In the genomic region with DNA sequence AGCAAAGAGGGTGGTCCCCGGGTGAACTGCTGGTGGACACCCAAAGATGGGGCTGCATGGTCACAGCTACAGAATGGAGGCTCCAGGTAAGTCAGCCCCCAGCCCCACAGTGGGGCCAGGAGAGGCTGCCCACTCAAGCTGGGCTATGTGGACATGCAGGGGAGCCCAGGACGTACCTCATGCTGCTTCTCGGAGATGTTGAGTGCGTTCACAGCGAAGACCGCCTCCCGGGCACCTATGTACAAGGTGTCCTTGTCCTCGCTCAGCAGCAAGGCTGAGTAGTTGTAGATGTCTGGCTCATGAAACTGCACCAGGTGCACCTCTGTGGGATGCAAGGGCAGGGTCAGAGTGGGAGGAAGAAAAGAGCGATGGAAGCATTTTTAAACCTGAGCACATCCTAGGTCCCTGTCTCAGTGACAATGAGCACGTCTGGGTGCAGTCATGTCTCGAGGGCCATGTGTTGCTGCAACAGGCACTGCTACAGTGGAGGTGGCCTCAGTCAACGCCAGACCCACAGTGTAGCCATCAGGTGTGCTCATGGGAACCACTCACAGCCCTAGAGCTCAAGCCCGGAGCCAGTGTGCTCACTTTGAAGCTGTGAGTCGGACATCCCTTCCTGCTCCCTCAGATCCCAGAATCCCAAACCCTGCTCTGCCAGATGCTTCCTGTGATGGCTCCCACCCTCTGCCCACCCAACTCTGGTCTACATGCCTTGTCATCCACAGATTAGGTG, we compare ENCODE assay signal across 24 cellular contexts.
DNase-seq lines count a peak whose midpoint lies in the region; ATAC-seq, FAIRE-seq and TF ChIP-seq lines count a peak whose summit lies in the region.
"Had no signal": no experiment of that assay in that cellular context is flagged by ENCODE, and none has a peak within 500 bp of the region (broad histone marks: within the 10 kb centered on the region; RNA-seq: fewer than 3 reads in every experiment).

No MANE protein-coding gene starts in this region.

- POLR2A ChIA-PET in activated CD8-positive, alpha-beta T cell treated with anti-CD3 and anti-CD28 coated beads for 36 hours (lab: Charles Lee) = interaction anchor here (0.7 to 1.1 kb wide), 2 partner anchors 26 to 62 kb away, joined by 3 read pairs; no protein-coding TSS in a partner anchor
- POLR2A ChIA-PET in H1 (lab: Charles Lee; ENCODE audit: partially characterized antibody) = no interaction called here

- no peak overlapping the region for H3K9ac ChIP-seq in H1 (replicated peaks in 1 of 4; ENCODE audit: extremely low read depth in 1 of 4, low read depth in 3 of 4, low read length in 3 of 4)

- H4K91ac ChIP-seq in H1 (replicated peaks; ENCODE audit: insufficient read length, low read length) = no peak overlapping the region

- no peak for FAIRE-seq in H1 (lab: Jason Lieb, UNC)
- FAIRE-seq: HepG2, small intestine had no signal

- no peak overlapping the region for H3K4ac ChIP-seq in H1 (replicated peaks; ENCODE audit: insufficient read length, low read depth, low read length)

- no peak for TF ChIP-seq CTCF in natural killer cell (IDR thresholded peaks at IDR 0.05)
- no peak for TF ChIP-seq CTCF in activated CD8-positive, alpha-beta T cell treated with anti-CD3 and anti-CD28 coated beads for 36 hours (IDR thresholded peaks at IDR 0.05)
- no peak for TF ChIP-seq CTCF in H1 (IDR thresholded peaks at IDR 0.05; ENCODE audit: control extremely low read depth in 1 of 3, insufficient read depth in 1 of 3, low read depth in 1 of 3, low read length in 3 of 3)
- TF ChIP-seq CTCF in thyroid gland (IDR thresholded peaks at IDR 0.05) = no peak

- H3K27ac ChIP-seq in H1 (ENCODE audit: low read depth, low read length) (no peak overlapping the region), thyroid gland (no peak overlapping the region)
- H3K27ac ChIP-seq: cardiac muscle cell, right atrium auricular region, tibial artery had no signal

- peaks cover 30% of the 10 kb centered on the region for H3K36me3 Mint-ChIP-seq in natural killer cell treated with Interleukin-12 subunit alpha and Interleukin-12 subunit beta and Interleukin-15 and Interleukin-18, amount 100 ng/mL, for 72 hours
- H3K36me3 Mint-ChIP-seq in natural killer cell = peaks cover 4% of the 10 kb centered on the region
- H3K36me3 Mint-ChIP-seq in activated CD8-positive, alpha-beta T cell treated with anti-CD3 and anti-CD28 coated beads for 36 hours (ENCODE audit: low read depth) = peaks cover 94% of the 10 kb centered on the region

- no peak for ATAC-seq in natural killer cell treated with Interleukin-12 subunit alpha and Interleukin-12 subunit beta and Interleukin-15 and Interleukin-18, amount 100 ng/mL, for 72 hours
- no peak for ATAC-seq in natural killer cell
- ATAC-seq in activated CD8-positive, alpha-beta T cell treated with anti-CD3 and anti-CD28 coated beads for 36 hours = no peak
- ATAC-seq: HepG2, Right ventricle myocardium inferior, SK-N-SH treated with all-trans-retinoic acid at 6 μM for 48 hours had no signal

- H2AK5ac ChIP-seq in H1 (ENCODE audit: low read depth, low read length) = no peak overlapping the region

- H3K4me2 ChIP-seq in H1 (ENCODE audit: insufficient read depth in 1 of 2, low read depth in 2 of 2, low read length in 2 of 2) = no peak overlapping the region

- peaks cover 0 to 2% of the 10 kb centered on the region in 2 experiments for H4K20me1 ChIP-seq in H1 (replicated peaks in 1 of 2; ENCODE audit: control insufficient read depth in 1 of 2, insufficient read depth in 2 of 2, low read length in 2 of 2)

- H3K9me3 Mint-ChIP-seq in natural killer cell treated with Interleukin-12 subunit alpha and Interleukin-12 subunit beta and Interleukin-15 and Interleukin-18, amount 100 ng/mL, for 72 hours = peaks cover 3% of the 10 kb centered on the region
- H3K9me3 Mint-ChIP-seq in natural killer cell = peaks cover 0 to 4% of the 10 kb centered on the region in 2 donors
- peaks cover 4% of the 10 kb centered on the region for H3K9me3 Mint-ChIP-seq in activated CD8-positive, alpha-beta T cell treated with anti-CD3 and anti-CD28 coated beads for 36 hours

- H2BK120ac ChIP-seq in H1 (replicated peaks; ENCODE audit: low read depth, low read length) = no peak overlapping the region

- H2BK12ac ChIP-seq in H1 (ENCODE audit: low read depth, low read length) = no peak overlapping the region

- peaks cover 5% of the 10 kb centered on the region; the same call in 1 of the 2 replicates for H3K79me1 ChIP-seq in H1 (ENCODE audit: low read depth, low read length)

- H3K27ac Mint-ChIP-seq in natural killer cell treated with Interleukin-12 subunit alpha and Interleukin-12 subunit beta and Interleukin-15 and Interleukin-18, amount 100 ng/mL, for 72 hours = peak overlapping the region; percentile 89 to 92
- H3K27ac Mint-ChIP-seq in natural killer cell = peak overlapping the region in 1 of 2 donors; percentile 77
- peak overlapping the region; percentile 71 for H3K27ac Mint-ChIP-seq in activated CD8-positive, alpha-beta T cell treated with anti-CD3 and anti-CD28 coated beads for 36 hours
- H3K27ac Mint-ChIP-seq: activated T-helper 1 cell treated with anti-CD3 and anti-CD28 coated beads, Interleukin-12 subunit alpha, Interleukin-12 subunit beta, Interleukin-2, Interleukin-4 antibody, amounts not matched to agents 30 ng/mL and 10 ng/mL and 1 ng/mL, durations not matched to agents 14 hours and 24 hours and 36 hours had no signal

- no peak overlapping the region for H2BK15ac ChIP-seq in H1 (ENCODE audit: low read length)

- DNase-seq in natural killer cell treated with Interleukin-12 subunit alpha and Interleukin-12 subunit beta and Interleukin-15 and Interleukin-18, amount 100 ng/mL, for 72 hours (ENCODE audit: low spot score) = no peak
- no peak for DNase-seq in natural killer cell
- DNase-seq in activated CD8-positive, alpha-beta T cell treated with anti-CD3 and anti-CD28 coated beads for 36 hours = no peak
- DNase-seq in H1 (ENCODE audit: low read depth in 1 of 2, low spot score in 2 of 2) = no peak
- DNase-seq in OCI-M2 (lab: John Stamatoyannopoulos, UW; ENCODE audit: unreplicated experiment) = no peak
- DNase-seq in NCI-H2081 (lab: John Stamatoyannopoulos, UW) = no peak
- DNase-seq in thyroid gland = no peak
- DNase-seq: ACHN; activated CD4-positive, alpha-beta T cell treated with anti-CD3 and anti-CD28 coated beads for 1 hour; BE2C; DMS79; GDM1; Karpas-422; NCI-H1417 treated with DMSO at 0.1 percent for 48 hours; NCI-H2107; small intestine; tibial artery had no signal

- peaks cover 50 to 59% of the 10 kb centered on the region in 2 donors for H3K4me1 Mint-ChIP-seq in natural killer cell treated with Interleukin-12 subunit alpha and Interleukin-12 subunit beta and Interleukin-15 and Interleukin-18, amount 100 ng/mL, for 72 hours (ENCODE audit: low read depth in 2 of 2)
- H3K4me1 Mint-ChIP-seq in natural killer cell = peaks cover 61 to 68% of the 10 kb centered on the region in 2 donors
- H3K4me1 Mint-ChIP-seq in activated CD8-positive, alpha-beta T cell treated with anti-CD3 and anti-CD28 coated beads for 36 hours (ENCODE audit: low read depth) = peaks cover 63% of the 10 kb centered on the region

- peak overlapping the region; percentile 53; the same call in 1 of the 2 replicates for H4K8ac ChIP-seq in H1 (ENCODE audit: extremely low read depth, insufficient read depth, low read length)

- H3K27me3 ChIP-seq in H1 (replicated peaks in 1 of 4; ENCODE audit: control insufficient read depth in 3 of 4, extremely low read depth in 1 of 4, insufficient read depth in 3 of 4, low read length in 3 of 4) = no peaks in the 10 kb centered on the region
- H3K27me3 ChIP-seq in thyroid gland = no peaks in the 10 kb centered on the region
- H3K27me3 ChIP-seq: BE2C, cardiac muscle cell, right atrium auricular region, tibial artery had no signal

- H4K5ac ChIP-seq in H1 (ENCODE audit: insufficient read length, low read depth, low read length) = no peak overlapping the region

- no peaks in the 10 kb centered on the region for H3K23me2 ChIP-seq in H1 (ENCODE audit: low read depth, low read length)

- TF ChIP-seq EP300 in H1 (IDR thresholded peaks at IDR 0.05; ENCODE audit: borderline replicate concordance in 1 of 2, low read depth in 2 of 2, low read length in 2 of 2) = no peak

- no peaks in the 10 kb centered on the region for H3K4me1 ChIP-seq in H1 (replicated peaks in 1 of 4; ENCODE audit: control insufficient read depth in 3 of 4, insufficient read depth in 4 of 4, low read length in 3 of 4)
- peaks cover 12 to 16% of the 10 kb centered on the region in 2 donors for H3K4me1 ChIP-seq in thyroid gland
- H3K4me1 ChIP-seq: BE2C, tibial artery had no signal

- H3K23ac ChIP-seq in H1 (ENCODE audit: insufficient read length) = no peak overlapping the region

- H2BK5ac ChIP-seq in H1 (ENCODE audit: low read depth, low read length) = no peak overlapping the region; the same call in 1 of the 2 replicates

- 94% methylated on average over 14 of the region's 14 CpGs; no CpG with 5 or more reads in 1 of the 2 experiments for WGBS in H1 (ENCODE audit: extremely low coverage in 1 of 2, insufficient coverage in 1 of 2, insufficient read length in 1 of 2, insufficient replicate concordance in 2 of 2, low coverage in 1 of 2, low lambda C conversion rate in 2 of 2, missing lambda C conversion rate in 1 of 2), 2 experiments
- WGBS in thyroid gland, 2 donors = 89% methylated on average over 14 of the region's 14 CpGs

- peaks cover 2 to 19% (median 13%) of the 10 kb centered on the region in 4 experiments; a peak in 7 of 8 replicates for H3K36me3 ChIP-seq in H1 (ENCODE audit: control insufficient read depth in 2 of 4, insufficient read depth in 4 of 4, low read length in 3 of 4)
- H3K36me3 ChIP-seq in thyroid gland = no peaks in the 10 kb centered on the region
- H3K36me3 ChIP-seq: BE2C, cardiac muscle cell had no signal

- H3K9me3 ChIP-seq in H1 (ENCODE audit: insufficient read depth in 2 of 2, low read depth in 1 of 2, low read length in 1 of 2) = no peaks in the 10 kb centered on the region
- H3K9me3 ChIP-seq in thyroid gland = no peaks in the 10 kb centered on the region
- H3K9me3 ChIP-seq: tibial artery had no signal

- TF ChIP-seq RAD21 in H1 (IDR thresholded peaks at IDR 0.05 in 1 of 2, conservative IDR thresholded peaks at IDR 0.05 in 1 of 2; ENCODE audit: low read depth in 2 of 2, low read length in 2 of 2) = no peak

- no peak overlapping the region for H2AFZ ChIP-seq in H1 (ENCODE audit: low read length)

- no peak overlapping the region for H3K14ac ChIP-seq in H1 (ENCODE audit: insufficient read length)

- CTCF ChIA-PET in activated CD8-positive, alpha-beta T cell treated with anti-CD3 and anti-CD28 coated beads for 36 hours (lab: Charles Lee) = interaction anchor here (1.0 to 2.5 kb wide), 2 partner anchors 8 to 201 kb away, joined by 3 to 10 read pairs; no protein-coding TSS in a partner anchor
- CTCF ChIA-PET in H1 (lab: Charles Lee; ENCODE audit: partially characterized antibody) = interaction anchor here (0.5 to 3.1 kb wide), 7 partner anchors 10 to 699 kb away, joined by 3 to 12 read pairs (median 4); no protein-coding TSS in a partner anchor

- H3K56ac ChIP-seq in H1 (replicated peaks; ENCODE audit: insufficient read length, low read depth, low read length) = no peak overlapping the region

- no peak overlapping the region for H3K4me3 Mint-ChIP-seq in natural killer cell treated with Interleukin-12 subunit alpha and Interleukin-12 subunit beta and Interleukin-15 and Interleukin-18, amount 100 ng/mL, for 72 hours
- no peak overlapping the region for H3K4me3 Mint-ChIP-seq in natural killer cell
- H3K4me3 Mint-ChIP-seq in activated CD8-positive, alpha-beta T cell treated with anti-CD3 and anti-CD28 coated beads for 36 hours = no peak overlapping the region
- H3K4me3 Mint-ChIP-seq: activated naive CD4-positive, alpha-beta T cell treated with anti-CD3 and anti-CD28 coated beads, Interleukin-2, amount 50 U/mL, for 24 hours; activated T-helper 1 cell treated with anti-CD3 and anti-CD28 coated beads, Interleukin-12 subunit alpha, Interleukin-12 subunit beta, Interleukin-2, Interleukin-4 antibody, amounts not matched to agents 30 ng/mL and 10 ng/mL and 1 ng/mL, durations not matched to agents 14 hours and 24 hours and 36 hours had no signal

- H2BK20ac ChIP-seq in H1 (ENCODE audit: low read length) = no peak overlapping the region

- H3K18ac ChIP-seq in H1 (ENCODE audit: extremely low read depth, low read length) = no peak overlapping the region

- no peaks in the 10 kb centered on the region for H3K27me3 Mint-ChIP-seq in natural killer cell treated with Interleukin-12 subunit alpha and Interleukin-12 subunit beta and Interleukin-15 and Interleukin-18, amount 100 ng/mL, for 72 hours
- no peaks in the 10 kb centered on the region for H3K27me3 Mint-ChIP-seq in natural killer cell (ENCODE audit: low read depth in 2 of 2)
- no peaks in the 10 kb centered on the region for H3K27me3 Mint-ChIP-seq in activated CD8-positive, alpha-beta T cell treated with anti-CD3 and anti-CD28 coated beads for 36 hours
- H3K27me3 Mint-ChIP-seq: activated naive CD4-positive, alpha-beta T cell treated with anti-CD3 and anti-CD28 coated beads, Interleukin-2, amount 50 U/mL, for 24 hours had no signal

- intact Hi-C loops in natural killer cell (cut with micrococcal nuclease) (no loop called here), thyroid gland (cut with DNase I) (no loop called here)
- intact Hi-C loops in activated CD8-positive, alpha-beta T cell treated with anti-CD3 and anti-CD28 coated beads for 36 hours (cut with micrococcal nuclease) = no loop called here

- H3K4me3 ChIP-seq in H1 (ENCODE audit: extremely low read depth in 1 of 4, insufficient read depth in 2 of 4, low read depth in 3 of 4, low read length in 4 of 4) = no peak overlapping the region
- no peak overlapping the region for H3K4me3 ChIP-seq in thyroid gland (replicated peaks in 1 of 3)
- H3K4me3 ChIP-seq: cardiac muscle cell, right atrium auricular region, tibial artery had no signal

- peaks cover 0 to 9% of the 10 kb centered on the region in 2 experiments; a peak in 1 of 4 replicates for H3K79me2 ChIP-seq in H1 (ENCODE audit: control insufficient read depth in 1 of 2, insufficient read depth in 2 of 2, low read length in 2 of 2)

- TF ChIP-seq POLR2A in H1 (IDR thresholded peaks at IDR 0.05; ENCODE audit: control extremely low read depth in 1 of 2, low read depth in 2 of 2, low read length in 2 of 2) (no peak), thyroid gland (IDR thresholded peaks at IDR 0.05) (no peak)
